In genomic region chr20:4932061-4932460, GRCh38 we compare ENCODE assay signal across 32 cellular contexts.
"Had no signal": no experiment of that assay in that cellular context is flagged by ENCODE, and none has a peak within 500 bp of the region (broad histone marks: within the 10 kb centered on the region; RNA-seq: fewer than 3 reads in every experiment).

No MANE protein-coding gene starts in this region.

- H3K27me3 ChIP-seq: adrenal gland, brain microvascular endothelial cell, esophagus muscularis mucosa, gastrocnemius medialis, pancreas, sigmoid colon, stomach, thyroid gland, upper lobe of left lung, vagina had no signal

- FAIRE-seq: astrocyte, pancreas, small intestine had no signal

- H3K4me1 Mint-ChIP-seq: neural crest cell had no signal

- DNase-seq: activated CD4-positive, alpha-beta T cell treated with anti-CD3 and anti-CD28 coated beads for 4 hours; activated CD4-positive, alpha-beta T cell treated with anti-CD3 and anti-CD28 coated beads, Interleukin-2, amount 50 U/mL, for 4 hours; activated effector memory CD4-positive, alpha-beta T cell treated with Interleukin-2 at 50 U/mL for 16 hours; activated naive CD4-positive, alpha-beta T cell treated with Interleukin-2 at 50 U/mL for 16 hours; activated T-cell treated with anti-CD3 and anti-CD28 coated beads for 4 hours; brain microvascular endothelial cell; gastrocnemius medialis; hippocampal formation; midbrain; naive thymus-derived CD4-positive, alpha-beta T cell; nucleus accumbens; pancreas; retina; sigmoid colon; small intestine; stimulated activated CD4-positive, alpha-beta T cell treated with anti-CD3 and anti-CD28 coated beads, Interleukin-1b, Interleukin-23, amount 100 ng/mL, for 48 hours; stimulated activated CD4-positive, alpha-beta T cell treated with anti-CD3 and anti-CD28 coated beads, Interleukin-4, amount 100 ng/mL, for 4 hours; stimulated activated naive B cell treated with anti-CD40 and anti-IgM and Interleukin-4, amounts not matched to agents 10 μg/mL and 1 μg/mL and 100 μg/mL, for 72 hours; stomach; T-helper 1 cell; thyroid gland; upper lobe of left lung had no signal

- H3K4me3 Mint-ChIP-seq: activated naive CD8-positive, alpha-beta T cell; dendritic cell treated with granulocyte-macrophage colony-stimulating factor and Interleukin-4, amounts not matched to agents 40 ng/mL and 50 ng/mL, for 4 days; memory B cell; naive thymus-derived CD4-positive, alpha-beta T cell; neural crest cell; stimulated activated naive B cell treated with anti-CD40 and anti-IgM and Interleukin-4, amounts not matched to agents 10 μg/mL and 1 μg/mL and 100 μg/mL, for 72 hours; T-helper 2 cell treated with Interferon-gamma antibody and Interleukin-4, amounts not matched to agents 5 μg/mL and 100 μg/mL, for 36 hours had no signal

- H3K9me3 Mint-ChIP-seq: dendritic cell treated with granulocyte-macrophage colony-stimulating factor and Interleukin-4, amounts not matched to agents 40 ng/mL and 50 ng/mL, for 4 days; memory B cell; naive thymus-derived CD4-positive, alpha-beta T cell; neural crest cell; stimulated activated naive B cell treated with anti-CD40 and anti-IgM and Interleukin-4, amounts not matched to agents 10 μg/mL and 1 μg/mL and 100 μg/mL, for 72 hours; T-helper 2 cell treated with Interferon-gamma antibody and Interleukin-4, amounts not matched to agents 5 μg/mL and 100 μg/mL, for 36 hours had no signal

- H3K27ac ChIP-seq: brain microvascular endothelial cell, esophagus muscularis mucosa, gastrocnemius medialis, pancreas, prostate gland, sigmoid colon, stomach, thyroid gland, upper lobe of left lung, vagina had no signal

- H3K27ac Mint-ChIP-seq: activated naive CD8-positive, alpha-beta T cell; dendritic cell treated with granulocyte-macrophage colony-stimulating factor and Interleukin-4, amounts not matched to agents 40 ng/mL and 50 ng/mL, for 4 days; memory B cell; stimulated activated naive B cell treated with anti-CD40 and anti-IgM and Interleukin-4, amounts not matched to agents 10 μg/mL and 1 μg/mL and 100 μg/mL, for 72 hours; T-helper 2 cell treated with Interferon-gamma antibody and Interleukin-4, amounts not matched to agents 5 μg/mL and 100 μg/mL, for 36 hours had no signal

- H3K4me3 ChIP-seq: adrenal gland, esophagus muscularis mucosa, gastrocnemius medialis, pancreas, prostate gland, sigmoid colon, stomach, thyroid gland, upper lobe of left lung, vagina had no signal

- H3K36me3 ChIP-seq: brain microvascular endothelial cell, gastrocnemius medialis, prostate gland, thyroid gland, vagina had no signal

- H3K27me3 Mint-ChIP-seq: activated naive CD8-positive, alpha-beta T cell; dendritic cell treated with granulocyte-macrophage colony-stimulating factor and Interleukin-4, amounts not matched to agents 40 ng/mL and 50 ng/mL, for 4 days; memory B cell; naive thymus-derived CD4-positive, alpha-beta T cell; stimulated activated naive B cell treated with anti-CD40 and anti-IgM and Interleukin-4, amounts not matched to agents 10 μg/mL and 1 μg/mL and 100 μg/mL, for 72 hours had no signal

- H3K4me1 ChIP-seq: gastrocnemius medialis, upper lobe of left lung had no signal

- H3K9me3 ChIP-seq: adrenal gland, esophagus muscularis mucosa, gastrocnemius medialis, pancreas, prostate gland, sigmoid colon, stomach, thyroid gland, upper lobe of left lung, vagina had no signal

- ATAC-seq: gastrocnemius medialis; naive thymus-derived CD4-positive, alpha-beta T cell; pancreas; stimulated activated naive B cell treated with anti-CD40 and anti-IgM and Interleukin-4, amounts not matched to agents 10 μg/mL and 1 μg/mL and 100 μg/mL, for 72 hours had no signal
